ENCODE assay signal across 14 cellular contexts in the genomic region with DNA sequence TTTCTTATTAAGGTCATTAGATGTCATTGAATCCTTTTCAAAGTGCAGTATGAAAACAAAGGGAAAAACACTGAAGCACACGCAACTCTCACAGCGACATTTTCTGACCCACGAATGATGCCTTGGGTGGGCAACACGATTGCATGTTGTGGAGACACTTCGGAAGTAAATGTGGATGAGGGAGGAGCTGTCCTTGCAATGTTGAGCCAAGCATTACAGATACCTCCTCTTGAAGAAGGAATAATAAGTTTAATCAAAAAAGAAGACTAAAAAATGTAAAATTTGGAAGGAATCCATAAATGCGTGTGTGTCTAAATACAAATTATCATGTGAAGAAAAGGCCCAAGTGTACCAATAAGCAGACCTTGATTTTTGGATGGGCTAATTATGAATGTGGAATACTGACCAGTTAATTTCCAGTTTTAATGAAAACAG. TPM values are rescaled to one million over a fixed set of nuclear protein-coding genes. Genes with fewer than 3 reads are reported as not detected.
DNase-seq lines count a peak whose midpoint lies in the region; TF ChIP-seq lines count a peak whose summit lies in the region.
"Had no signal": no experiment of that assay in that cellular context is flagged by ENCODE, and none has a peak within 500 bp of the region (broad histone marks: within the 10 kb centered on the region; RNA-seq: fewer than 3 reads in every experiment).

No MANE protein-coding gene starts in this region.

- H3K27ac ChIP-seq in mucosa of rectum (ENCODE audit: low read depth in 2 of 2, low read length in 2 of 2) (peak overlapping the region; percentile 78 to 94), coronary artery (no peak overlapping the region)
- H3K27ac ChIP-seq in CD8-positive, alpha-beta memory T cell (ENCODE audit: low read depth, low read length), result no peak overlapping the region

- H3K9me3 Mint-ChIP-seq in CD8-positive, alpha-beta memory T cell, result no peaks in the 10 kb centered on the region
- H3K9me3 Mint-ChIP-seq: activated naive CD4-positive, alpha-beta T cell treated with anti-CD3 and anti-CD28 coated beads, Interleukin-2, amount 10 ng/mL, durations not matched to agents 7 days and 5 days; effector memory CD8-positive, alpha-beta T cell had no signal

- CTCF ChIA-PET in CD8-positive, alpha-beta memory T cell (lab: Charles Lee), result no interaction called here

- TF ChIP-seq CTCF in AG09309 (IDR thresholded peaks at IDR 0.05; ENCODE audit: control insufficient read depth, insufficient read depth, low read depth, low read length, missing control alignments), result no peak
- TF ChIP-seq CTCF in epithelial cell of esophagus (IDR thresholded peaks at IDR 0.05; ENCODE audit: insufficient read depth, low read depth, low read length, missing control alignments), result no peak
- TF ChIP-seq CTCF in coronary artery (IDR thresholded peaks at IDR 0.05), result no peak

- H3K27me3 Mint-ChIP-seq in CD8-positive, alpha-beta memory T cell, result no peaks in the 10 kb centered on the region
- H3K27me3 Mint-ChIP-seq: effector memory CD8-positive, alpha-beta T cell had no signal

- H3K36me3 Mint-ChIP-seq in CD8-positive, alpha-beta memory T cell, result peaks cover 3 to 38% (median 13%) of the 10 kb centered on the region in 3 donors
- H3K36me3 Mint-ChIP-seq: activated naive CD4-positive, alpha-beta T cell treated with anti-CD3 and anti-CD28 coated beads, Interleukin-2, amount 10 ng/mL, durations not matched to agents 7 days and 5 days had no signal

- H3K4me3 ChIP-seq in AG09309 (ENCODE audit: control insufficient read depth, low read depth, low read length), result no peak overlapping the region
- no peak overlapping the region for H3K4me3 ChIP-seq in epithelial cell of esophagus (ENCODE audit: low read length)
- H3K4me3 ChIP-seq in mucosa of rectum (ENCODE audit: low read length in 2 of 2), result peak overlapping the region; percentile 13 to 18
- no peak overlapping the region for H3K4me3 ChIP-seq in CD8-positive, alpha-beta memory T cell (ENCODE audit: low read length)
- no peak overlapping the region for H3K4me3 ChIP-seq in coronary artery

- H3K27me3 ChIP-seq in mucosa of rectum (ENCODE audit: control insufficient read depth in 2 of 2, insufficient read depth in 2 of 2, low read length in 2 of 2), result no peaks in the 10 kb centered on the region
- no peaks in the 10 kb centered on the region for H3K27me3 ChIP-seq in CD8-positive, alpha-beta memory T cell (ENCODE audit: insufficient read depth, low read length, poor library complexity, severe bottlenecking)

- POLR2A ChIA-PET in CD8-positive, alpha-beta memory T cell (lab: Charles Lee), result no interaction called here

- peak overlapping the region in 1 of 2 donors; percentile 34 for H3K9ac ChIP-seq in mucosa of rectum (ENCODE audit: low read depth in 1 of 2, low read length in 2 of 2)

- no peak overlapping the region for H3K27ac Mint-ChIP-seq in CD8-positive, alpha-beta memory T cell
- H3K27ac Mint-ChIP-seq: activated naive CD4-positive, alpha-beta T cell treated with anti-CD3 and anti-CD28 coated beads, Interleukin-2, amount 10 ng/mL, durations not matched to agents 7 days and 5 days; B cell; effector memory CD8-positive, alpha-beta T cell had no signal

- intact Hi-C loops in head of caudate nucleus (cut with DNase I), result no loop called here

- H3K4me1 Mint-ChIP-seq in CD8-positive, alpha-beta memory T cell, result peaks cover 7 to 8% (median 8%) of the 10 kb centered on the region in 3 donors
- H3K4me1 Mint-ChIP-seq: activated naive CD4-positive, alpha-beta T cell treated with anti-CD3 and anti-CD28 coated beads, Interleukin-2, amount 10 ng/mL, durations not matched to agents 7 days and 5 days; B cell had no signal

- H3K36me3 ChIP-seq in mucosa of rectum (ENCODE audit: control insufficient read depth in 2 of 2, insufficient read depth in 2 of 2, low read length in 2 of 2), result peaks cover 33 to 38% of the 10 kb centered on the region in 2 donors
- no peaks in the 10 kb centered on the region for H3K36me3 ChIP-seq in CD8-positive, alpha-beta memory T cell (ENCODE audit: insufficient read depth, low read length)

- no peaks in the 10 kb centered on the region for H3K9me3 ChIP-seq in mucosa of rectum (ENCODE audit: control insufficient read depth in 2 of 2, low read length in 2 of 2)
- no peaks in the 10 kb centered on the region for H3K9me3 ChIP-seq in CD8-positive, alpha-beta memory T cell (ENCODE audit: low read length)

- DNase-seq in AG09309 (ENCODE audit: low read depth) (peak; percentile 97), M059J (ENCODE audit: low read depth) (peak; percentile 92), epithelial cell of esophagus (ENCODE audit: low read depth) (peak; percentile 72), NCI-H2171 (lab: John Stamatoyannopoulos, UW) (no peak), head of caudate nucleus (no peak), coronary artery (ENCODE audit: low spot score) (no peak)
- no peak for DNase-seq in CD8-positive, alpha-beta memory T cell
- DNase-seq: activated naive CD4-positive, alpha-beta T cell treated with anti-CD3 and anti-CD28 coated beads, Interleukin-2, amount 10 ng/mL, durations not matched to agents 7 days and 5 days; effector memory CD8-positive, alpha-beta T cell; NCI-H1694 treated with DMSO at 0.1 percent for 48 hours; NCI-H510A treated with DMSO at 0.1 percent for 48 hours; stimulated activated CD4-positive, alpha-beta T cell treated with anti-CD3 and anti-CD28 coated beads, Interleukin-1b, Interleukin-23, amount 100 ng/mL, for 48 hours had no signal

- H3K4me1 ChIP-seq in mucosa of rectum (ENCODE audit: control insufficient read depth in 2 of 2, insufficient read depth in 2 of 2, low read length in 2 of 2), result peaks cover 28 to 59% of the 10 kb centered on the region in 2 donors
- H3K4me1 ChIP-seq in CD8-positive, alpha-beta memory T cell (ENCODE audit: insufficient read depth, low read length), result no peaks in the 10 kb centered on the region

- H3K4me3 Mint-ChIP-seq in CD8-positive, alpha-beta memory T cell, result no peak overlapping the region
- H3K4me3 Mint-ChIP-seq: activated naive CD4-positive, alpha-beta T cell treated with anti-CD3 and anti-CD28 coated beads, Interleukin-2, amount 10 ng/mL, durations not matched to agents 7 days and 5 days; B cell; effector memory CD8-positive, alpha-beta T cell had no signal

RNA-seq across cellular contexts. Expression of a gene that starts 16.9 kb away (rescaled TPM):
- total RNA-seq in M059J (2014; rRNA removed; shearing (Covaris generic)), result 3,688 and 5,591 TPM in 2 replicates
- 1 to 10 TPM; 6.6 to 6.9 TPM for total RNA-seq in CD8-positive, alpha-beta memory T cell
- polyA plus RNA-seq in CD8-positive, alpha-beta memory T cell, result 0.72 TPM

Comparison
In these comparisons a context has a peak if more than half of its experiments do, and no peak if none do; other contexts are left out.
1. DNase-seq: peak in AG09309 (single experiment), M059J (single experiment) and epithelial cell of esophagus (single experiment); none in CD8-positive, alpha-beta memory T cell (0 of 5), NCI-H2171 (single experiment), head of caudate nucleus (0 of 42) and coronary artery (single experiment).
2. H3K4me3 ChIP-seq: peak in mucosa of rectum (2 of 2); none in AG09309 (single experiment), epithelial cell of esophagus (single experiment), CD8-positive, alpha-beta memory T cell (single experiment) and coronary artery (single experiment).
3. H3K27ac ChIP-seq: peak in mucosa of rectum (2 of 2); none in CD8-positive, alpha-beta memory T cell (single experiment) and coronary artery (0 of 2).
4. RNA of a gene that starts 16.9 kb away (total RNA-seq): 3,688 to 5,591 TPM in M059J; 6.6 to 6.9 TPM in CD8-positive, alpha-beta memory T cell; every median in the first group is over 100 times any median in the second.